In the genomic region with DNA sequence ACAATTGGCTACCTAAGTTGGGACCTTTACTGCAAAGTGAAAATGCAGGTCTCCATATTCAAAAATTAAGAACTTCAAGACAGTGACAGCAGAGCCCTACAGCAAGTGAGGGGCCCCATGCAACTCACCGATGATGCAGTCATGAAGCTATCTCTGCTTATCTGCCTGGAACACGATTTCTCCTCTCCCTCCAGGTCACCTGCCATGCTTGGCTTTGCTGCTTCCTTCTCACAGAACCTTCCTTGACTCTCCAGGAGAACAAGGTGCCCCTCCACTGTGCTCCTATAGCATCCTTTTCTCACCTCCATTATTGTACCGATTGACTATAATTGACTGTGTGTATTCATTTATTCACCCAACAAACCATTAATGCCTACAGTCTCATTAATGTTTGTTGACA, we compare ENCODE assay signal across 4 cellular contexts.
"Had no signal": no experiment of that assay in that cellular context is flagged by ENCODE, and none has a peak within 500 bp of the region (broad histone marks: within the 10 kb centered on the region; RNA-seq: fewer than 3 reads in every experiment).

No MANE protein-coding gene starts in this region.

- H3K4me2 ChIP-seq: GM23338 had no signal

- H3K4me3 Mint-ChIP-seq: GM23338, H9 had no signal

- H2AFZ ChIP-seq: GM23338 had no signal

- DNase-seq: H9, HCEC 1CT, IMR-90 had no signal

- H3K4me3 ChIP-seq: GM23338 had no signal

- ATAC-seq: GM23338 had no signal

- H3K27ac Mint-ChIP-seq: GM23338, H9 had no signal
